In the genomic region with DNA sequence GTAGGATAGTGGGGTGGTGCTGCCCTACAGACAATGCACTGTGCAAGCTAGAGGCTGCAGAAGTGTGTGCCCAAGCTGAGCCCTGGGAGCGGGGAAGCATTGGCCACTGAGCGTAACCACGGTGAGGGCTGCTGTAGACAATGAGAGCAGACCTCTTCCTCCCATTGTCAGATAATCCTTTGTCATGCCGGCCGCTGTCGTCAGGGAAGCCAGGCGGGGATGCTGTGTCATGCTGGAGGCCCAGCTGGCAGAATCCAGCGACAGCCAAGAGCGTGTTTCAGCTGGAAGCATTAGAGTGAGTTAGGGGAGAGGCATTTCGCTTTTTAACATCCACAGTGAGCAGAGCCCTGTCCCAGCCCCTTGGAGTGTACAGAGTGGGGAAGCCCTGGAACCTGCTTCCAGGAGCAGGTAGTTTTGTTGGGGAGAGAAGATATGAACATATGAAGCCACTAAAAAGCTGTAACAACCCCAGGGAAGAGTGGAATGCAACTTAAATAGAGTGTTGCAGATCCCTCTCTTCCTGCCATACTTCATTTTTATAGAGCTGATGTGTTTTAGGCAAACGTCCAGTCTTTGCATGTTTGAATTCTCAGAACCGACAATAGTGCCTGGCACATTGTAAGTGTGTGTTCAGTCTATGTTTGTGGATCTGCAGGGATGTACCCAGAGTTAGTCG, we compare ENCODE assay signal across 10 cellular contexts. TPM values are rescaled to one million over a fixed set of nuclear protein-coding genes. Genes with fewer than 3 reads are reported as not detected.
A peak's percentile ranks its signal among the peaks of the same experiment; 100 is the strongest.
DNase-seq lines count a peak whose midpoint lies in the region; ATAC-seq and TF ChIP-seq lines count a peak whose summit lies in the region.
"Had no signal": no experiment of that assay in that cellular context is flagged by ENCODE, and none has a peak within 500 bp of the region (broad histone marks: within the 10 kb centered on the region; RNA-seq: fewer than 3 reads in every experiment).

No MANE protein-coding gene starts in this region.

- no peak overlapping the region for H3K4me3 Mint-ChIP-seq in CD4-positive, alpha-beta T cell
- H3K4me3 Mint-ChIP-seq in activated CD8-positive, alpha-beta memory T cell treated with anti-CD3 and anti-CD28 coated beads, Interleukin-2, amount 10 ng/mL, durations not matched to agents 7 days and 5 days: no peak overlapping the region
- H3K4me3 Mint-ChIP-seq: B cell had no signal

- H3K27me3 Mint-ChIP-seq in CD4-positive, alpha-beta T cell: peaks cover 26% of the 10 kb centered on the region
- peaks cover 41% of the 10 kb centered on the region for H3K27me3 Mint-ChIP-seq in activated CD8-positive, alpha-beta memory T cell treated with anti-CD3 and anti-CD28 coated beads, Interleukin-2, amount 10 ng/mL, durations not matched to agents 7 days and 5 days

- H3K4me3 ChIP-seq in body of pancreas (no peak overlapping the region), subcutaneous abdominal adipose tissue (ENCODE audit: low read depth in 1 of 5, low read length in 5 of 5) (peak overlapping the region in 1 of 5 donors; percentile 10)

- no peak for ATAC-seq in body of pancreas
- ATAC-seq in CD4-positive, alpha-beta T cell (ENCODE audit: poor library complexity): no peak
- no peak for ATAC-seq in activated CD8-positive, alpha-beta memory T cell treated with anti-CD3 and anti-CD28 coated beads, Interleukin-2, amount 10 ng/mL, durations not matched to agents 7 days and 5 days

- no peak for TF ChIP-seq POLR2A in body of pancreas (IDR thresholded peaks at IDR 0.05)

- 48 to 56% methylated on average over 9 to 13 of the region's 13 CpGs for WGBS in body of pancreas, 2 donors

- H3K4me1 ChIP-seq in body of pancreas (peaks cover 25% of the 10 kb centered on the region), subcutaneous abdominal adipose tissue (ENCODE audit: control insufficient read depth in 5 of 5, insufficient read depth in 5 of 5, low read length in 5 of 5) (peaks cover 15 to 97% (median 86%) of the 10 kb centered on the region in 5 donors)

- H3K9ac ChIP-seq in subcutaneous abdominal adipose tissue (ENCODE audit: low read length in 5 of 5): peak overlapping the region in 1 of 5 donors; percentile 28
- H3K9ac ChIP-seq: parathyroid adenoma had no signal

- intact Hi-C loops in body of pancreas (cut with DNase I): no loop called here
- intact Hi-C loops in CD4-positive, alpha-beta T cell (cut with DNase I, micrococcal nuclease): no loop called here

- no peak overlapping the region for H3K27ac Mint-ChIP-seq in CD4-positive, alpha-beta T cell
- no peak overlapping the region for H3K27ac Mint-ChIP-seq in activated CD8-positive, alpha-beta memory T cell treated with anti-CD3 and anti-CD28 coated beads, Interleukin-2, amount 10 ng/mL, durations not matched to agents 7 days and 5 days
- H3K27ac Mint-ChIP-seq: B cell had no signal

- H3K36me3 ChIP-seq in body of pancreas (replicated peaks in 1 of 2; ENCODE audit: insufficient read depth in 1 of 2, low read depth in 2 of 2) (no peaks in the 10 kb centered on the region), subcutaneous abdominal adipose tissue (ENCODE audit: control insufficient read depth in 5 of 5, insufficient read depth in 5 of 5, low read length in 5 of 5) (peaks cover 0 to 4% (median 0%) of the 10 kb centered on the region in 5 donors)

- H3K9me3 ChIP-seq in body of pancreas: no peaks in the 10 kb centered on the region
- no peaks in the 10 kb centered on the region for H3K9me3 ChIP-seq in subcutaneous abdominal adipose tissue (ENCODE audit: control insufficient read depth in 5 of 5, low read length in 5 of 5)
- H3K9me3 ChIP-seq in CD4-positive, alpha-beta T cell (ENCODE audit: control insufficient read depth, low read length): no peaks in the 10 kb centered on the region

- no peak for TF ChIP-seq CTCF in body of pancreas (IDR thresholded peaks at IDR 0.05)
- no peak for TF ChIP-seq CTCF in CD4-positive, alpha-beta T cell (IDR thresholded peaks at IDR 0.05)

- CTCF ChIA-PET in CD4-positive, alpha-beta T cell (lab: Charles Lee): no interaction called here
- CTCF ChIA-PET in activated CD8-positive, alpha-beta memory T cell treated with anti-CD3 and anti-CD28 coated beads, Interleukin-2, amount 10 ng/mL, durations not matched to agents 7 days and 5 days (lab: Charles Lee): no interaction called here

- no peak overlapping the region for H3K27ac ChIP-seq in body of pancreas
- peak overlapping the region; percentile 93 for H3K27ac ChIP-seq in subcutaneous abdominal adipose tissue (ENCODE audit: low read depth, low read length)
- no peak overlapping the region for H3K27ac ChIP-seq in CD4-positive, alpha-beta T cell (ENCODE audit: low read depth, low read length)
- H3K27ac ChIP-seq: parathyroid adenoma had no signal

- H3K9me3 Mint-ChIP-seq in CD4-positive, alpha-beta T cell: no peaks in the 10 kb centered on the region
- no peaks in the 10 kb centered on the region for H3K9me3 Mint-ChIP-seq in activated CD8-positive, alpha-beta memory T cell treated with anti-CD3 and anti-CD28 coated beads, Interleukin-2, amount 10 ng/mL, durations not matched to agents 7 days and 5 days (ENCODE audit: low read depth)

- no peaks in the 10 kb centered on the region for H3K36me3 Mint-ChIP-seq in CD4-positive, alpha-beta T cell (ENCODE audit: low read depth)
- no peaks in the 10 kb centered on the region for H3K36me3 Mint-ChIP-seq in activated CD8-positive, alpha-beta memory T cell treated with anti-CD3 and anti-CD28 coated beads, Interleukin-2, amount 10 ng/mL, durations not matched to agents 7 days and 5 days

- peaks cover 3% of the 10 kb centered on the region for H3K4me1 Mint-ChIP-seq in CD4-positive, alpha-beta T cell (ENCODE audit: low read depth)
- peaks cover 19% of the 10 kb centered on the region for H3K4me1 Mint-ChIP-seq in activated CD8-positive, alpha-beta memory T cell treated with anti-CD3 and anti-CD28 coated beads, Interleukin-2, amount 10 ng/mL, durations not matched to agents 7 days and 5 days

- H3K27me3 ChIP-seq in body of pancreas: no peaks in the 10 kb centered on the region
- no peaks in the 10 kb centered on the region for H3K27me3 ChIP-seq in subcutaneous abdominal adipose tissue (ENCODE audit: control insufficient read depth in 5 of 5, insufficient read depth in 4 of 5, low read length in 5 of 5)
- peaks cover 12% of the 10 kb centered on the region for H3K27me3 ChIP-seq in CD4-positive, alpha-beta T cell (ENCODE audit: control insufficient read depth, insufficient read depth, low read length)

- POLR2A ChIA-PET in CD4-positive, alpha-beta T cell (lab: Charles Lee): no interaction called here

- peak; percentile 18 to 59 for DNase-seq in NCI-H2081 (lab: John Stamatoyannopoulos, UW)
- DNase-seq in NCI-H2081 treated with DMSO at 0.1 percent for 48 hours (lab: John Stamatoyannopoulos, UW): no peak
- peak in 3 of 4 donors; percentile 17 to 28 (median 27) for DNase-seq in body of pancreas
- DNase-seq in iPS-NIHi11 (ENCODE audit: low spot score): peak; percentile 62
- no peak for DNase-seq in CD4-positive, alpha-beta T cell
- DNase-seq in activated CD8-positive, alpha-beta memory T cell treated with anti-CD3 and anti-CD28 coated beads, Interleukin-2, amount 10 ng/mL, durations not matched to agents 7 days and 5 days: no peak
- no peak for DNase-seq in NCI-H128 (lab: John Stamatoyannopoulos, UW; ENCODE audit: unreplicated experiment)

RNA-seq across cellular contexts. Expression of gene CTIF, which starts 7.0 kb away (rescaled TPM):
- 10 to 100 TPM; 18.7 to 24.4 TPM for total RNA-seq in body of pancreas
- 1 to 10 TPM; 1.1 to 2.9 TPM for total RNA-seq in CD4-positive, alpha-beta T cell
- 1 to 10 TPM; 5.7 to 5.9 TPM for total RNA-seq in activated CD8-positive, alpha-beta memory T cell treated with anti-CD3 and anti-CD28 coated beads, Interleukin-2, amount 10 ng/mL, durations not matched to agents 7 days and 5 days

Comparison
In these comparisons a context has a peak if more than half of its experiments do, and no peak if none do; other contexts are left out.
1. DNase-seq: peak in NCI-H2081 (2 of 2), body of pancreas (3 of 4) and iPS-NIHi11 (single experiment); none in NCI-H2081 treated with DMSO at 0.1 percent for 48 hours (single experiment), CD4-positive, alpha-beta T cell (0 of 10), activated CD8-positive, alpha-beta memory T cell treated with anti-CD3 and anti-CD28 coated beads, Interleukin-2, amount 10 ng/mL, durations not matched to agents 7 days and 5 days (single experiment) and NCI-H128 (single experiment).